In the genomic region with DNA sequence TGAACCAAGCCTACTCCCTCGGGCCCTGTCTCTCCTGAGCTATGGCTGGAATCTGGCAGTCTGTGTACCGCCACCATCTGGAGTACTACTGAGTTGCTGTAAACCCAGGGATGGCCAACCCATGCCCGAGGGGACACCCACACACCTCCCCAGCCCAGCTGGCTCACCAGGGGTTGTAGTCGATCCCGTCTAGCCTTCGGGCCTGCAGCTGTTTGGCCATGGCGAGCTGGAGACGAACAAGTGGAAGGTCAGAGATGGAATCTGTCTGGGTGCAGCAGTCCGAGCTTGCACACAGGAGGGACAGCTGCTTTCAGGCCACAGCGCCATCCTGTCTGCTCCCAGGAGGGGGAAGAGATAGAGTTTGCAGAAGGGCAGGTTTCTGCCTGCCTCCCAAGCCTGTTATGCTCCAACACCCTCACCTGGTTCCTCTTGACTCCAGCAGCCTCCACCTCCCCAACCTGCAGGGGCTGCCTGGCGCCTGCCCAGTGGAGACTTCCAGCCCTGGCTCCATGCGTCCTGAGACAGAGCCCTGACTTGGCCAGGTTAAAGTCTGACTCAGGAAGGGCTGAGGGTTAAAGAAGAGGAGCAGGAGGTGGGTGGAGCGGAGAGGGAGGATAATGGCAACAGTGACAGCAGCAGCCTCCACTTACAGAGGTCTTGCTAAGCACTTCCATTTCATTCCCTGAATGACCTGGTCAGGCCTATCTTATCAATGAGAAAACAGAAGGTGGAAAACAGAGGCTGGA, we compare ENCODE assay signal across 1 cellular context.
A peak's percentile ranks its signal among the peaks of the same experiment; 100 is the strongest.
TF ChIP-seq lines count a peak whose summit lies in the region.

No MANE protein-coding gene starts in this region.

TF ChIP-seq in K562, 482 proteins besides CTCF, POLR2A, EP300 and RAD21 (continued from another document and continues in another):
- TF ChIP-seq, protein P1, sequence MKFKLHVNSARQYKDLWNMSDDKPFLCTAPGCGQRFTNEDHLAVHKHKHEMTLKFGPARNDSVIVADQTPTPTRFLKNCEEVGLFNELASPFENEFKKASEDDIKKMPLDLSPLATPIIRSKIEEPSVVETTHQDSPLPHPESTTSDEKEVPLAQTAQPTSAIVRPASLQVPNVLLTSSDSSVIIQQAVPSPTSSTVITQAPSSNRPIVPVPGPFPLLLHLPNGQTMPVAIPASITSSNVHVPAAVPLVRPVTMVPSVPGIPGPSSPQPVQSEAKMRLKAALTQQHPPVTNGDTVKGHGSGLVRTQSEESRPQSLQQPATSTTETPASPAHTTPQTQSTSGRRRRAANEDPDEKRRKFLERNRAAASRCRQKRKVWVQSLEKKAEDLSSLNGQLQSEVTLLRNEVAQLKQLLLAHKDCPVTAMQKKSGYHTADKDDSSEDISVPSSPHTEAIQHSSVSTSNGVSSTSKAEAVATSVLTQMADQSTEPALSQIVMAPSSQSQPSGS (CRISPR knock-in tag; IDR thresholded peaks at IDR 0.05): no peak
- TF ChIP-seq, protein P2, sequence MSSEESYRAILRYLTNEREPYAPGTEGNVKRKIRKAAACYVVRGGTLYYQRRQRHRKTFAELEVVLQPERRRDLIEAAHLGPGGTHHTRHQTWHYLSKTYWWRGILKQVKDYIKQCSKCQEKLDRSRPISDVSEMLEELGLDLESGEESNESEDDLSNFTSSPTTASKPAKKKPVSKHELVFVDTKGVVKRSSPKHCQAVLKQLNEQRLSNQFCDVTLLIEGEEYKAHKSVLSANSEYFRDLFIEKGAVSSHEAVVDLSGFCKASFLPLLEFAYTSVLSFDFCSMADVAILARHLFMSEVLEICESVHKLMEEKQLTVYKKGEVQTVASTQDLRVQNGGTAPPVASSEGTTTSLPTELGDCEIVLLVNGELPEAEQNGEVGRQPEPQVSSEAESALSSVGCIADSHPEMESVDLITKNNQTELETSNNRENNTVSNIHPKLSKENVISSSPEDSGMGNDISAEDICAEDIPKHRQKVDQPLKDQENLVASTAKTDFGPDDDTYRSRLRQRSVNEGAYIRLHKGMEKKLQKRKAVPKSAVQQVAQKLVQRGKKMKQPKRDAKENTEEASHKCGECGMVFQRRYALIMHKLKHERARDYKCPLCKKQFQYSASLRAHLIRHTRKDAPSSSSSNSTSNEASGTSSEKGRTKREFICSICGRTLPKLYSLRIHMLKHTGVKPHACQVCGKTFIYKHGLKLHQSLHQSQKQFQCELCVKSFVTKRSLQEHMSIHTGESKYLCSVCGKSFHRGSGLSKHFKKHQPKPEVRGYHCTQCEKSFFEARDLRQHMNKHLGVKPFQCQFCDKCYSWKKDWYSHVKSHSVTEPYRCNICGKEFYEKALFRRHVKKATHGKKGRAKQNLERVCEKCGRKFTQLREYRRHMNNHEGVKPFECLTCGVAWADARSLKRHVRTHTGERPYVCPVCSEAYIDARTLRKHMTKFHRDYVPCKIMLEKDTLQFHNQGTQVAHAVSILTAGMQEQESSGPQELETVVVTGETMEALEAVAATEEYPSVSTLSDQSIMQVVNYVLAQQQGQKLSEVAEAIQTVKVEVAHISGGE (CRISPR knock-in tag; IDR thresholded peaks at IDR 0.05): peak in 1 of 3 experiments; percentile 55; a peak in 1 of 6 replicates
- TF ChIP-seq NRF1 (conservative IDR thresholded peaks at IDR 0.05 in 1 of 2, IDR thresholded peaks at IDR 0.05 in 1 of 2) (peak; percentile 74 to 81), CEBPG (CRISPR knock-in tag; IDR thresholded peaks at IDR 0.05) (peak; percentile 64; the same call in 1 of the 2 replicates), CEBPG (tag; conservative IDR thresholded peaks at IDR 0.05 in 1 of 2, IDR thresholded peaks at IDR 0.05 in 1 of 2) (no peak), FOXP1 (CRISPR knock-in tag; IDR thresholded peaks at IDR 0.05) (no peak), YY1 (IDR thresholded peaks at IDR 0.05; ENCODE audit: borderline replicate concordance in 1 of 3, control insufficient read depth in 1 of 3, extremely low read depth in 1 of 3, insufficient read depth in 3 of 3, insufficient read length in 1 of 3, insufficient replicate concordance in 2 of 3, low read depth in 1 of 3, low read length in 2 of 3) (peak in 1 of 3 experiments; percentile 52), SMAD4 (CRISPR knock-in tag; conservative IDR thresholded peaks at IDR 0.05) (0 out of 2 replicates have a peak, but pooled peaks have one; percentile 46), ZNF212 (CRISPR knock-in tag; IDR thresholded peaks at IDR 0.05) (no peak), HNRNPK (IDR thresholded peaks at IDR 0.05; ENCODE audit: low read depth, low read length, poor library complexity, severe bottlenecking) (no peak), NR2C2 (CRISPR knock-in tag; IDR thresholded peaks at IDR 0.05) (no peak), NR2C2 (tag; IDR thresholded peaks at IDR 0.05) (no peak), PHB (CRISPR knock-in tag; IDR thresholded peaks at IDR 0.05) (no peak), ZFP30 (CRISPR knock-in tag; IDR thresholded peaks at IDR 0.05; ENCODE audit: borderline replicate concordance) (no peak), MTA1 (IDR thresholded peaks at IDR 0.05; ENCODE audit: borderline replicate concordance) (peak; percentile 54; the same call in 1 of the 2 replicates), MYNN (IDR thresholded peaks at IDR 0.05) (no peak), MYNN (CRISPR knock-in tag; IDR thresholded peaks at IDR 0.05) (no peak), TGIF2 (CRISPR knock-in tag; IDR thresholded peaks at IDR 0.05) (no peak), RNF2 (IDR thresholded peaks at IDR 0.05) (peak; percentile 37; the same call in 1 of the 2 replicates), ZNF174 (CRISPR knock-in tag; IDR thresholded peaks at IDR 0.05) (no peak), SREBF1 (IDR thresholded peaks at IDR 0.05; ENCODE audit: borderline replicate concordance, low read depth, low read length) (no peak), TBP (optimal IDR thresholded peaks at IDR 0.05; ENCODE audit: low read depth, low read length) (no peak), ARHGAP35 (IDR thresholded peaks at IDR 0.05; ENCODE audit: partially characterized antibody) (no peak), NFIC (IDR thresholded peaks at IDR 0.05) (peak; percentile 68), FUS (optimal IDR thresholded peaks at IDR 0.05; ENCODE audit: low read depth, low read length) (no peak), CBX3 (IDR thresholded peaks at IDR 0.05; ENCODE audit: borderline replicate concordance in 1 of 2, low read length in 2 of 2) (peak in 1 of 2 experiments; percentile 73; a peak in 1 of 3 replicates), PHF8 (IDR thresholded peaks at IDR 0.05; ENCODE audit: borderline replicate concordance, low read length) (peak; percentile 35; the same call in 1 of the 2 replicates), SAP30 (IDR thresholded peaks at IDR 0.05; ENCODE audit: borderline replicate concordance, insufficient read depth, low read depth, low read length, poor library complexity, severe bottlenecking) (no peak), GABPB1 (CRISPR knock-in tag; IDR thresholded peaks at IDR 0.05) (peak; percentile 62), DPF2 (IDR thresholded peaks at IDR 0.05) (peak; percentile 96), CHD4 (IDR thresholded peaks at IDR 0.05; ENCODE audit: insufficient read depth, insufficient replicate concordance, low read depth, low read length, poor library complexity, severe bottlenecking) (no peak), CBFA2T3 (IDR thresholded peaks at IDR 0.05) (peak; percentile 95), CBFA2T2 (conservative IDR thresholded peaks at IDR 0.05) (peak; percentile 88), RAD51 (IDR thresholded peaks at IDR 0.05; ENCODE audit: borderline replicate concordance, low read depth) (peak; percentile 18; the same call in 1 of the 2 replicates), KHSRP (IDR thresholded peaks at IDR 0.05) (no peak), ZNF134 (CRISPR knock-in tag; conservative IDR thresholded peaks at IDR 0.05) (no peak), EWSR1 (IDR thresholded peaks at IDR 0.05; ENCODE audit: borderline replicate concordance, low read depth, partially characterized antibody) (no peak), MEF2D (tag; conservative IDR thresholded peaks at IDR 0.05; ENCODE audit: low read depth) (no peak), MTA2 (IDR thresholded peaks at IDR 0.05; ENCODE audit: low read depth) (peak; percentile 81), MEIS2 (IDR thresholded peaks at IDR 0.05; ENCODE audit: partially characterized antibody) (peak; percentile 43), DMBX1 (CRISPR knock-in tag; IDR thresholded peaks at IDR 0.05; ENCODE audit: borderline replicate concordance) (peak; percentile 71; the same call in 1 of the 2 replicates)
- TF ChIP-seq, protein P3, sequence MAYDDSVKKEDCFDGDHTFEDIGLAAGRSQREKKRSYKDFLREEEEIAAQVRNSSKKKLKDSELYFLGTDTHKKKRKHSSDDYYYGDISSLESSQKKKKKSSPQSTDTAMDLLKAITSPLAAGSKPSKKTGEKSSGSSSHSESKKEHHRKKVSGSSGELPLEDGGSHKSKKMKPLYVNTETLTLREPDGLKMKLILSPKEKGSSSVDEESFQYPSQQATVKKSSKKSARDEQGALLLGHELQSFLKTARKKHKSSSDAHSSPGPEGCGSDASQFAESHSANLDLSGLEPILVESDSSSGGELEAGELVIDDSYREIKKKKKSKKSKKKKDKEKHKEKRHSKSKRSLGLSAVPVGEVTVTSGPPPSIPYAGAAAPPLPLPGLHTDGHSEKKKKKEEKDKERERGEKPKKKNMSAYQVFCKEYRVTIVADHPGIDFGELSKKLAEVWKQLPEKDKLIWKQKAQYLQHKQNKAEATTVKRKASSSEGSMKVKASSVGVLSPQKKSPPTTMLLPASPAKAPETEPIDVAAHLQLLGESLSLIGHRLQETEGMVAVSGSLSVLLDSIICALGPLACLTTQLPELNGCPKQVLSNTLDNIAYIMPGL (CRISPR knock-in tag; IDR thresholded peaks at IDR 0.05): no peak
- TF ChIP-seq, protein P4, sequence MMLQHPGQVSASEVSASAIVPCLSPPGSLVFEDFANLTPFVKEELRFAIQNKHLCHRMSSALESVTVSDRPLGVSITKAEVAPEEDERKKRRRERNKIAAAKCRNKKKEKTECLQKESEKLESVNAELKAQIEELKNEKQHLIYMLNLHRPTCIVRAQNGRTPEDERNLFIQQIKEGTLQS (IDR thresholded peaks at IDR 0.05): peak; percentile 53
- TF ChIP-seq, protein P4 (CRISPR knock-in tag; conservative IDR thresholded peaks at IDR 0.05): no peak
- TF ChIP-seq, protein P5, sequence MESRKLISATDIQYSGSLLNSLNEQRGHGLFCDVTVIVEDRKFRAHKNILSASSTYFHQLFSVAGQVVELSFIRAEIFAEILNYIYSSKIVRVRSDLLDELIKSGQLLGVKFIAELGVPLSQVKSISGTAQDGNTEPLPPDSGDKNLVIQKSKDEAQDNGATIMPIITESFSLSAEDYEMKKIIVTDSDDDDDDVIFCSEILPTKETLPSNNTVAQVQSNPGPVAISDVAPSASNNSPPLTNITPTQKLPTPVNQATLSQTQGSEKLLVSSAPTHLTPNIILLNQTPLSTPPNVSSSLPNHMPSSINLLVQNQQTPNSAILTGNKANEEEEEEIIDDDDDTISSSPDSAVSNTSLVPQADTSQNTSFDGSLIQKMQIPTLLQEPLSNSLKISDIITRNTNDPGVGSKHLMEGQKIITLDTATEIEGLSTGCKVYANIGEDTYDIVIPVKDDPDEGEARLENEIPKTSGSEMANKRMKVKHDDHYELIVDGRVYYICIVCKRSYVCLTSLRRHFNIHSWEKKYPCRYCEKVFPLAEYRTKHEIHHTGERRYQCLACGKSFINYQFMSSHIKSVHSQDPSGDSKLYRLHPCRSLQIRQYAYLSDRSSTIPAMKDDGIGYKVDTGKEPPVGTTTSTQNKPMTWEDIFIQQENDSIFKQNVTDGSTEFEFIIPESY (CRISPR knock-in tag; IDR thresholded peaks at IDR 0.05): peak; percentile 63; the same call in 1 of the 2 replicates
- TF ChIP-seq, protein P6, sequence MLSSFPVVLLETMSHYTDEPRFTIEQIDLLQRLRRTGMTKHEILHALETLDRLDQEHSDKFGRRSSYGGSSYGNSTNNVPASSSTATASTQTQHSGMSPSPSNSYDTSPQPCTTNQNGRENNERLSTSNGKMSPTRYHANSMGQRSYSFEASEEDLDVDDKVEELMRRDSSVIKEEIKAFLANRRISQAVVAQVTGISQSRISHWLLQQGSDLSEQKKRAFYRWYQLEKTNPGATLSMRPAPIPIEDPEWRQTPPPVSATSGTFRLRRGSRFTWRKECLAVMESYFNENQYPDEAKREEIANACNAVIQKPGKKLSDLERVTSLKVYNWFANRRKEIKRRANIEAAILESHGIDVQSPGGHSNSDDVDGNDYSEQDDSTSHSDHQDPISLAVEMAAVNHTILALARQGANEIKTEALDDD (IDR thresholded peaks at IDR 0.05): peak; percentile 54; the same call in 1 of the 2 replicates
- TF ChIP-seq, protein P7, sequence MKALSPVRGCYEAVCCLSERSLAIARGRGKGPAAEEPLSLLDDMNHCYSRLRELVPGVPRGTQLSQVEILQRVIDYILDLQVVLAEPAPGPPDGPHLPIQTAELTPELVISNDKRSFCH (CRISPR knock-in tag; IDR thresholded peaks at IDR 0.05): no peak
- TF ChIP-seq, protein P7 (tag; IDR thresholded peaks at IDR 0.05): 0 out of 2 replicates have a peak, but pooled peaks have one; percentile 3
- TF ChIP-seq, protein P8, sequence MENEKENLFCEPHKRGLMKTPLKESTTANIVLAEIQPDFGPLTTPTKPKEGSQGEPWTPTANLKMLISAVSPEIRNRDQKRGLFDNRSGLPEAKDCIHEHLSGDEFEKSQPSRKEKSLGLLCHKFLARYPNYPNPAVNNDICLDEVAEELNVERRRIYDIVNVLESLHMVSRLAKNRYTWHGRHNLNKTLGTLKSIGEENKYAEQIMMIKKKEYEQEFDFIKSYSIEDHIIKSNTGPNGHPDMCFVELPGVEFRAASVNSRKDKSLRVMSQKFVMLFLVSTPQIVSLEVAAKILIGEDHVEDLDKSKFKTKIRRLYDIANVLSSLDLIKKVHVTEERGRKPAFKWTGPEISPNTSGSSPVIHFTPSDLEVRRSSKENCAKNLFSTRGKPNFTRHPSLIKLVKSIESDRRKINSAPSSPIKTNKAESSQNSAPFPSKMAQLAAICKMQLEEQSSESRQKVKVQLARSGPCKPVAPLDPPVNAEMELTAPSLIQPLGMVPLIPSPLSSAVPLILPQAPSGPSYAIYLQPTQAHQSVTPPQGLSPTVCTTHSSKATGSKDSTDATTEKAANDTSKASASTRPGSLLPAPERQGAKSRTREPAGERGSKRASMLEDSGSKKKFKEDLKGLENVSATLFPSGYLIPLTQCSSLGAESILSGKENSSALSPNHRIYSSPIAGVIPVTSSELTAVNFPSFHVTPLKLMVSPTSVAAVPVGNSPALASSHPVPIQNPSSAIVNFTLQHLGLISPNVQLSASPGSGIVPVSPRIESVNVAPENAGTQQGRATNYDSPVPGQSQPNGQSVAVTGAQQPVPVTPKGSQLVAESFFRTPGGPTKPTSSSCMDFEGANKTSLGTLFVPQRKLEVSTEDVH (IDR thresholded peaks at IDR 0.05; ENCODE audit: low read depth, partially characterized antibody): no peak
